ENCODE assay signal across 22 cellular contexts in genomic region chr6:138183792-138184134, GRCh38. TPM values are rescaled to one million over a fixed set of nuclear protein-coding genes. Genes with fewer than 3 reads are reported as not detected.
"Had no signal": no experiment of that assay in that cellular context is flagged by ENCODE, and none has a peak within 500 bp of the region (broad histone marks: within the 10 kb centered on the region; RNA-seq: fewer than 3 reads in every experiment).

No MANE protein-coding gene starts in this region.

- H3K36me3 ChIP-seq: colonic mucosa, esophagus squamous epithelium, gastrocnemius medialis, neutrophil, pancreas, tibial artery, WERI-Rb-1 had no signal

- DNase-seq: activated CD4-positive, alpha-beta T cell treated with anti-CD3 and anti-CD28 coated beads for 1 hour; activated gamma-delta T cell treated with Interleukin-2 at 50 U/mL for 16 hours; activated T-cell treated with anti-CD3 and anti-CD28 coated beads, Interleukin-2, amount 50 U/mL, for 1 hour; aorta; colonic mucosa; esophagus squamous epithelium; gastrocnemius medialis; left ventricle myocardium superior; mammary epithelial cell; natural killer cell; pancreas; stimulated activated CD4-positive, alpha-beta T cell treated with anti-CD3 and anti-CD28 coated beads, Interleukin-4, amount 100 ng/mL, for 4 hours; stimulated activated naive CD8-positive, alpha-beta T cell treated with anti-CD3 and anti-CD28 coated beads, Interleukin-15, Interleukin-2, amounts not matched to agents 100 U/mL and 50 U/mL, for 24 hours; tibial artery; WERI-Rb-1 had no signal

- H3K27me3 ChIP-seq: colonic mucosa, esophagus squamous epithelium, gastrocnemius medialis, neutrophil, pancreas, tibial artery had no signal

- FAIRE-seq: pancreas had no signal

- H3K4me3 ChIP-seq: colonic mucosa, esophagus squamous epithelium, gastrocnemius medialis, pancreas, tibial artery had no signal

- H3K9me3 ChIP-seq: colonic mucosa, esophagus squamous epithelium, gastrocnemius medialis, neutrophil, pancreas had no signal

- H3K27ac ChIP-seq: esophagus squamous epithelium, gastrocnemius medialis, neutrophil, pancreas, tibial artery, WERI-Rb-1 had no signal

- H3K4me1 ChIP-seq: colonic mucosa, gastrocnemius medialis had no signal

RNA-seq across cellular contexts. Expression of gene PBOV1, which starts 34.5 kb away (rescaled TPM):
- total RNA-seq: aorta; cardiac septum; colonic mucosa; esophagus squamous epithelium; gastrocnemius medialis; left ventricle myocardium superior; mammary epithelial cell; natural killer cell; pancreas; pulmonary artery endothelial cell; right cardiac atrium; subcutaneous adipose tissue; T-helper 2 cell treated with Interferon-gamma antibody and Interleukin-4, amounts not matched to agents 100 ng/mL and 5 ng/mL, for 36 hours; urinary bladder had no signal
- polyA plus RNA-seq: aorta, mammary epithelial cell, pancreas, right cardiac atrium, urinary bladder had no signal
